Comparison of ENCODE assay signal across 17 cellular contexts in genomic region chr2:106282816-106283215, GRCh38.
"Had no signal": no experiment of that assay in that cellular context is flagged by ENCODE, and none has a peak within 500 bp of the region (broad histone marks: within the 10 kb centered on the region; RNA-seq: fewer than 3 reads in every experiment).

No MANE protein-coding gene starts in this region.

- H3K4me3 ChIP-seq: ascending aorta, dorsolateral prefrontal cortex, heart left ventricle, ovary, testis had no signal

- H3K27me3 ChIP-seq: ascending aorta, heart left ventricle, ovary, testis had no signal

- DNase-seq: activated CD4-positive, alpha-beta T cell treated with anti-CD3 and anti-CD28 coated beads for 36 hours; activated CD8-positive, alpha-beta memory T cell treated with anti-CD3 and anti-CD28 coated beads, Interleukin-2, amount 50 U/mL, for 48 hours; activated CD8-positive, alpha-beta T cell treated with anti-CD3 and anti-CD28 coated beads for 36 hours; dorsolateral prefrontal cortex; foreskin melanocyte; heart left ventricle; left colon; stimulated activated CD4-positive, alpha-beta T cell treated with anti-CD3 and anti-CD28 coated beads, Interleukin-4, amount 100 ng/mL, for 1 hour; stimulated activated CD8-positive, alpha-beta memory T cell treated with anti-CD3 and anti-CD28 coated beads, Interleukin-4, amount 100 ng/mL, for 48 hours; T1000; testis had no signal

- H3K27ac ChIP-seq: ascending aorta, dorsolateral prefrontal cortex, heart left ventricle, ovary, testis, VCaP had no signal

- H3K9me3 ChIP-seq: ascending aorta, heart left ventricle, ovary, testis had no signal

- H3K4me1 ChIP-seq: ascending aorta, testis had no signal

- ATAC-seq: activated CD4-positive, alpha-beta T cell treated with anti-CD3 and anti-CD28 coated beads for 36 hours; activated CD8-positive, alpha-beta T cell treated with anti-CD3 and anti-CD28 coated beads for 36 hours; heart left ventricle; left colon; natural killer cell treated with Interleukin-12 subunit alpha and Interleukin-12 subunit beta and Interleukin-15 and Interleukin-18, amount 100 ng/mL, for 72 hours had no signal

- H3K36me3 ChIP-seq: ascending aorta, heart left ventricle, ovary had no signal

- FAIRE-seq: endothelial cell of umbilical vein, urothelium cell line had no signal
